In the genomic region with DNA sequence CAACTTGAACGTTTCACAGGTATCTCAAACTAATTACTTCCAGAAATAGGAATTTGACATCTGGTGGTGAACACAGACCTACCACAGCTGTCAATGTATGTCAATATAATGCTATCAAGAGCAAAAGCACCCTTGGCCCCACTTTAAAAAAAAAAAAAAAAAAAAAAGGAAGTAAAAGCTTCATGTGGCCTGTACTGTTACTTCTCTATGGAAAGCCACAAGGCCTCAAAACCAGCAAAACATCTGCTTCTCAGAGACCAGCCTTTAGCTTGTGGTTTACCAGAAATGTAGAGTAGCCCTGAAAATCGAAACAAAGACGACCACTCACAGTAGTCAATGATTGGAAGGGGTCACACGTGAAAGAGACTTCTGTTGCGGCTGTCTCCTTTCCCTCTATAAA, we compare ENCODE assay signal across 8 cellular contexts.
DNase-seq lines count a peak whose midpoint lies in the region; ATAC-seq and TF ChIP-seq lines count a peak whose summit lies in the region.

No MANE protein-coding gene starts in this region.

- intact Hi-C loops in left cardiac atrium (cut with DNase I), result loop anchor here (5.0 to 10.0 kb wide), 3 partner anchors 35 to 97 kb away; no protein-coding TSS in a partner anchor

- H3K4me1 ChIP-seq in right atrium auricular region, result peaks cover 0 to 32% of the 10 kb centered on the region in 2 donors
- H3K4me1 ChIP-seq in foreskin keratinocyte, result peaks cover 5% of the 10 kb centered on the region

- H3K27ac ChIP-seq in right atrium auricular region (peak overlapping the region; percentile 35 to 36), VCaP (peak overlapping the region; percentile 99; the same call in 1 of the 2 replicates), foreskin keratinocyte (no peak overlapping the region)

- peaks cover 27% of the 10 kb centered on the region for H3K4me1 Mint-ChIP-seq in progenitor cell of endocrine pancreas (ENCODE audit: low read depth)

- H3K27me3 Mint-ChIP-seq in progenitor cell of endocrine pancreas, result no peaks in the 10 kb centered on the region

- no peak overlapping the region for H3K4me3 ChIP-seq in right atrium auricular region

- peak overlapping the region; percentile 88 for H3K27ac Mint-ChIP-seq in progenitor cell of endocrine pancreas

- H3K9me3 Mint-ChIP-seq in progenitor cell of endocrine pancreas (ENCODE audit: low read depth), result no peaks in the 10 kb centered on the region

- DNase-seq in right atrium auricular region (ENCODE audit: low spot score), result no peak
- no peak for DNase-seq in left cardiac atrium
- no peak for DNase-seq in progenitor cell of endocrine pancreas (ENCODE audit: low spot score, unreplicated experiment)
- DNase-seq in DMS79 treated with DMSO at 0.1 percent for 48 hours (lab: John Stamatoyannopoulos, UW), result no peak
- no peak for DNase-seq in foreskin keratinocyte
- DNase-seq in activated CD4-positive, CD25-positive, alpha-beta regulatory T cell treated with anti-CD3 and anti-CD28 coated beads, Interleukin-2, amount 50 U/mL, for 72 hours, result no peak

- H3K4me3 Mint-ChIP-seq in progenitor cell of endocrine pancreas (ENCODE audit: low read depth), result no peak overlapping the region

- ATAC-seq in left cardiac atrium (no peak), HG03196 (IDR thresholded peaks at IDR 0.05; ENCODE audit: unreplicated experiment) (peak; percentile 49), foreskin keratinocyte (no peak)

- H3K27me3 ChIP-seq in right atrium auricular region (no peaks in the 10 kb centered on the region), foreskin keratinocyte (no peaks in the 10 kb centered on the region)

- H3K36me3 Mint-ChIP-seq in progenitor cell of endocrine pancreas (ENCODE audit: insufficient read depth), result peaks cover 1% of the 10 kb centered on the region

- no peaks in the 10 kb centered on the region for H3K36me3 ChIP-seq in right atrium auricular region

- no peaks in the 10 kb centered on the region for H3K9me3 ChIP-seq in right atrium auricular region

- TF ChIP-seq CTCF in right atrium auricular region (IDR thresholded peaks at IDR 0.05), result no peak
- TF ChIP-seq CTCF in VCaP (conservative IDR thresholded peaks at IDR 0.05), result no peak
- TF ChIP-seq CTCF in progenitor cell of endocrine pancreas (IDR thresholded peaks at IDR 0.05; ENCODE audit: unreplicated experiment), result no peak
- no peak for TF ChIP-seq CTCF in foreskin keratinocyte (conservative IDR thresholded peaks at IDR 0.05)
